Comparison of ENCODE assay signal across 4 cellular contexts in genomic region chr2:200950378-200950777, GRCh38.
"Had no signal": no experiment of that assay in that cellular context is flagged by ENCODE, and none has a peak within 500 bp of the region (broad histone marks: within the 10 kb centered on the region; RNA-seq: fewer than 3 reads in every experiment).

No MANE protein-coding gene starts in this region.

- ATAC-seq: GM23338 had no signal

- H3K4me3 ChIP-seq: GM23338 had no signal

- DNase-seq: H9, HCEC 1CT, IMR-90 had no signal
